In genomic region chr18:48192542-48192941, GRCh38 we compare ENCODE assay signal across 28 cellular contexts.
"Had no signal": no experiment of that assay in that cellular context is flagged by ENCODE, and none has a peak within 500 bp of the region (broad histone marks: within the 10 kb centered on the region; RNA-seq: fewer than 3 reads in every experiment).

No MANE protein-coding gene starts in this region.

- H3K9me3 ChIP-seq: body of pancreas, esophagus squamous epithelium, gastroesophageal sphincter had no signal

- ATAC-seq: activated CD4-positive, CD25-positive, alpha-beta regulatory T cell treated with anti-CD3 and anti-CD28 coated beads, Interleukin-2, amount 50 U/mL, for 24 hours; activated CD8-positive, alpha-beta T cell treated with anti-CD3 and anti-CD28 coated beads for 36 hours; activated T-cell treated with anti-CD3 and anti-CD28 coated beads, Interleukin-2, amount 50 U/mL, for 4 hours; activated T-helper 17 cell treated with anti-CD3 and anti-CD28 coated beads, Interleukin-2, amount 50 U/mL, for 72 hours; body of pancreas; gastroesophageal sphincter; T-helper 17 cell had no signal

- H3K4me3 ChIP-seq: body of pancreas, esophagus squamous epithelium, gastroesophageal sphincter had no signal

- DNase-seq: activated B cell treated with CpG ODN at 0.5 μM for 24 hours; activated CD4-positive, alpha-beta T cell treated with anti-CD3 and anti-CD28 coated beads for 48 hours; activated CD4-positive, alpha-beta T cell treated with anti-CD3 and anti-CD28 coated beads, Interleukin-2, amount 50 U/mL, for 1 hour; activated CD4-positive, alpha-beta T cell treated with anti-CD3 and anti-CD28 coated beads, Interleukin-2, amount 50 U/mL, for 48 hours; activated CD8-positive, alpha-beta memory T cell treated with anti-CD3 and anti-CD28 coated beads for 24 hours; activated CD8-positive, alpha-beta T cell treated with anti-CD3 and anti-CD28 coated beads for 36 hours; activated effector memory CD4-positive, alpha-beta T cell treated with Interleukin-2 at 50 U/mL for 16 hours; activated gamma-delta T cell treated with Interleukin-2 at 50 U/mL for 16 hours; activated naive CD4-positive, alpha-beta T cell treated with anti-CD3 and anti-CD28 coated beads, Interleukin-2, amount 50 U/mL, for 16 hours; activated naive CD4-positive, alpha-beta T cell treated with Interleukin-2 at 50 U/mL for 16 hours; activated T-cell treated with anti-CD3 and anti-CD28 coated beads, Interleukin-2, amount 50 U/mL, for 4 hours; amygdala; aorta; body of pancreas; caudate nucleus; cortex of kidney; dermis blood vessel endothelial cell; effector CD8-positive, alpha-beta T cell; esophagus squamous epithelium; foreskin melanocyte; T-helper 1 cell; T-helper 17 cell; T1000; WERI-Rb-1 had no signal

- H3K36me3 ChIP-seq: esophagus squamous epithelium, gastroesophageal sphincter, WERI-Rb-1 had no signal

- H3K27me3 ChIP-seq: body of pancreas, esophagus squamous epithelium, gastroesophageal sphincter had no signal

- H3K27ac ChIP-seq: body of pancreas, epithelial cell of prostate, esophagus squamous epithelium, WERI-Rb-1 had no signal
